In genomic region chr15:60572462-60573214, GRCh38 we compare ENCODE assay signal across 1 cellular context.
TF ChIP-seq lines count a peak whose summit lies in the region.

No MANE protein-coding gene starts in this region.

TF ChIP-seq in GM12878, 131 proteins besides CTCF, POLR2A, EP300 and RAD21 (continued from another document):
- TF ChIP-seq ATF2 (IDR thresholded peaks at IDR 0.05; ENCODE audit: low read length) (0 out of 2 replicates have a peak, but pooled peaks have one; percentile 20), FOXM1 (IDR thresholded peaks at IDR 0.05; ENCODE audit: low read depth, low read length) (peak; percentile 47; the same call in 1 of the 2 replicates), MTA2 (IDR thresholded peaks at IDR 0.05; ENCODE audit: low read depth) (no peak), ATF7 (IDR thresholded peaks at IDR 0.05; ENCODE audit: low read depth) (peak; percentile 43; the same call in 1 of the 2 replicates), MEF2A (IDR thresholded peaks at IDR 0.05; ENCODE audit: insufficient read depth, low read depth, low read length) (0 out of 2 replicates have a peak, but pooled peaks have one; percentile 35), NFIC (IDR thresholded peaks at IDR 0.05; ENCODE audit: low read depth, low read length) (peak; percentile 37; the same call in 1 of the 2 replicates), RFX5 (IDR thresholded peaks at IDR 0.05; ENCODE audit: low read depth, low read length) (no peak)
